Comparison of ENCODE assay signal across 7 cellular contexts in genomic region chr2:148874868-148875341, GRCh38.
A peak's percentile ranks its signal among the peaks of the same experiment; 100 is the strongest.
DNase-seq lines count a peak whose midpoint lies in the region; ATAC-seq lines count a peak whose summit lies in the region.

Gene KIF5C (plus strand): TSS chr2:148875227. CDS start chr2:148875618, 391 bp downstream.

- peak; percentile 57 for DNase-seq in NCI-H2081 treated with DMSO at 0.1 percent for 48 hours (lab: John Stamatoyannopoulos, UW)
- DNase-seq in central memory CD4-positive, alpha-beta T cell, result peak; percentile 77
- DNase-seq in islet precursor cell, result peak; percentile 98
- peak; percentile 93 for DNase-seq in stimulated activated CD4-positive, alpha-beta T cell treated with anti-CD3 and anti-CD28 coated beads, Interleukin-15, amount 100 ng/mL, for 24 hours

- ATAC-seq in GM18508 (IDR thresholded peaks at IDR 0.05; ENCODE audit: insufficient read depth, unreplicated experiment), result peak; percentile 89
- peak; percentile 95 for ATAC-seq in HG02970 (IDR thresholded peaks at IDR 0.05; ENCODE audit: low FRiP score, unreplicated experiment)
- peak; percentile 92 for ATAC-seq in activated CD4-positive, CD25-positive, alpha-beta regulatory T cell treated with anti-CD3 and anti-CD28 coated beads, Interleukin-2, amount 50 U/mL, for 24 hours

Comparison
In these comparisons a context has a peak if more than half of its experiments do, and no peak if none do; other contexts are left out.
1. Peak in every context shown above with its lines: DNase-seq and ATAC-seq.